Comparison of ENCODE assay signal across 8 cellular contexts in the genomic region with DNA sequence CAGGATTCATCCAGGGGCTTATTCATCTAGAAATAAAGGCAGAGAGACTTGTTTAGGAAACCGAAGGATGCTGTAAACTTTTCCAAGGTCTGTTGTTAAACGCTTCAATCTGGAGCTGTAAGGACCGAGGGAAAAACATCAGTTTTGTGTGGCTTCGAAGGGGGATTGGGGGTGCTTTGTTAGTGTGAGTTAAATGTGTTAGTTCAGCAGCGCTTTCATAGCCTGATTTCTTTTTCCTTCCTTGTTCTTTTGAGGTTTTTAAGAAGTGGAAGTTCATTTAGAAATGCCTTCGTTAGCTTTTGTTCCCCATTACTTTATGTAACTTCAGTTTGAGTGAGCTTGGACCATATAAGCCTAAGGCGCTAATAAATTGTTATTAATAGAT. TPM values are rescaled to one million over a fixed set of nuclear protein-coding genes. Genes with fewer than 3 reads are reported as not detected.
A peak's percentile ranks its signal among the peaks of the same experiment; 100 is the strongest.
DNase-seq lines count a peak whose midpoint lies in the region; ATAC-seq, FAIRE-seq and TF ChIP-seq lines count a peak whose summit lies in the region.

No MANE protein-coding gene starts in this region.

- H3K27ac Mint-ChIP-seq in activated naive CD8-positive, alpha-beta T cell, result peak overlapping the region; percentile 34

- H3K4me1 Mint-ChIP-seq in activated T-cell treated with anti-CD3 and anti-CD28 coated beads, Interleukin-2, amount 50 U/mL, for 4 hours (ENCODE audit: low read depth), result peaks cover 35% of the 10 kb centered on the region
- peaks cover 39% of the 10 kb centered on the region for H3K4me1 Mint-ChIP-seq in activated naive CD8-positive, alpha-beta T cell (ENCODE audit: low read depth)

- H3K36me3 ChIP-seq in kidney epithelial cell (ENCODE audit: control insufficient read depth, insufficient read depth, low read length), result no peaks in the 10 kb centered on the region
- peaks cover 0 to 5% (median 0%) of the 10 kb centered on the region in 3 donors for H3K36me3 ChIP-seq in tibial artery

- no peak for DNase-seq in activated T-cell treated with anti-CD3 and anti-CD28 coated beads, Interleukin-2, amount 50 U/mL, for 4 hours
- no peak for DNase-seq in activated T-cell treated with anti-CD3 and anti-CD28 coated beads, Interleukin-2, amount 50 U/mL, for 48 hours
- DNase-seq in kidney epithelial cell (ENCODE audit: low read depth) (no peak), tibial artery (no peak), D721Med (ENCODE audit: insufficient read length, low spot score) (no peak), KG1 (lab: John Stamatoyannopoulos, UW) (no peak)

- peaks cover 0 to 38% (median 19%) of the 10 kb centered on the region in 4 donors for H3K4me1 ChIP-seq in tibial artery

- H3K36me3 Mint-ChIP-seq in activated T-cell treated with anti-CD3 and anti-CD28 coated beads, Interleukin-2, amount 50 U/mL, for 4 hours (ENCODE audit: insufficient read depth), result peaks cover 5% of the 10 kb centered on the region
- H3K36me3 Mint-ChIP-seq in activated naive CD8-positive, alpha-beta T cell, result peaks cover 5% of the 10 kb centered on the region

- intact Hi-C loops in tibial artery (cut with DNase I; ENCODE audit: low total_unique reads), result no loop called here

- no peaks in the 10 kb centered on the region for H3K27me3 Mint-ChIP-seq in activated T-cell treated with anti-CD3 and anti-CD28 coated beads, Interleukin-2, amount 50 U/mL, for 4 hours (ENCODE audit: low read depth)
- no peaks in the 10 kb centered on the region for H3K27me3 Mint-ChIP-seq in activated naive CD8-positive, alpha-beta T cell

- H3K4me3 ChIP-seq in kidney epithelial cell (ENCODE audit: low read depth, low read length) (peak overlapping the region; percentile 80), tibial artery (peak overlapping the region; percentile 75 to 95)

- no peaks in the 10 kb centered on the region for H3K9me3 ChIP-seq in tibial artery

- no peaks in the 10 kb centered on the region for H3K9me3 Mint-ChIP-seq in activated T-cell treated with anti-CD3 and anti-CD28 coated beads, Interleukin-2, amount 50 U/mL, for 4 hours
- H3K9me3 Mint-ChIP-seq in activated naive CD8-positive, alpha-beta T cell (ENCODE audit: low read depth), result no peaks in the 10 kb centered on the region

- TF ChIP-seq CTCF in kidney epithelial cell (IDR thresholded peaks at IDR 0.05; ENCODE audit: insufficient read depth, low read length, poor library complexity, severe bottlenecking), result no peak
- no peak for TF ChIP-seq CTCF in tibial artery (IDR thresholded peaks at IDR 0.05)
- no peak for TF ChIP-seq CTCF in D721Med (IDR thresholded peaks at IDR 0.05; ENCODE audit: insufficient read depth, missing control alignments)

- H3K27me3 ChIP-seq in kidney epithelial cell (ENCODE audit: control insufficient read depth, insufficient read depth, low read length) (no peaks in the 10 kb centered on the region), tibial artery (no peaks in the 10 kb centered on the region)

- H3K27ac ChIP-seq in tibial artery, result no peak overlapping the region

- no peak for FAIRE-seq in D721Med (lab: Jason Lieb, UNC)

- peak overlapping the region; percentile 100 for H3K4me3 Mint-ChIP-seq in activated T-cell treated with anti-CD3 and anti-CD28 coated beads, Interleukin-2, amount 50 U/mL, for 4 hours
- peak overlapping the region; percentile 100 for H3K4me3 Mint-ChIP-seq in activated naive CD8-positive, alpha-beta T cell

- no peak for ATAC-seq in activated T-cell treated with anti-CD3 and anti-CD28 coated beads, Interleukin-2, amount 50 U/mL, for 4 hours
- no peak for ATAC-seq in GM21390 (IDR thresholded peaks at IDR 0.05; ENCODE audit: unreplicated experiment)

RNA-seq across cellular contexts. Expression of a gene that starts 1.5 kb away (rescaled TPM):
- total RNA-seq in activated T-cell treated with anti-CD3 and anti-CD28 coated beads, Interleukin-2, amount 50 U/mL, for 4 hours, result 1 to 10 TPM; 7.7 to 8.3 (median 8.2) TPM
- 18.1 and 20.2 TPM in 2 replicates for total RNA-seq in kidney epithelial cell

RNA-seq across cellular contexts. Expression of a gene that starts 2.7 kb away (rescaled TPM):
- total RNA-seq in activated T-cell treated with anti-CD3 and anti-CD28 coated beads, Interleukin-2, amount 50 U/mL, for 4 hours, result 10 to 100 TPM; 26.1 to 33.4 (median 28.5) TPM
- 22.5 and 27.5 TPM in 2 replicates for total RNA-seq in kidney epithelial cell
